ENCODE assay signal across 8 cellular contexts in genomic region chr7:123533929-123534382, GRCh38. TPM values are rescaled to one million over a fixed set of nuclear protein-coding genes. Genes with fewer than 3 reads are reported as not detected.
A peak's percentile ranks its signal among the peaks of the same experiment; 100 is the strongest.
DNase-seq lines count a peak whose midpoint lies in the region; ATAC-seq and TF ChIP-seq lines count a peak whose summit lies in the region.

No MANE protein-coding gene starts in this region.

- H3K4me1 Mint-ChIP-seq in activated naive CD4-positive, alpha-beta T cell treated with anti-CD3 and anti-CD28 coated beads, Interleukin-2, amount 10 ng/mL, durations not matched to agents 7 days and 5 days = peaks cover 25% of the 10 kb centered on the region

- H3K9me3 Mint-ChIP-seq in activated naive CD4-positive, alpha-beta T cell treated with anti-CD3 and anti-CD28 coated beads, Interleukin-2, amount 10 ng/mL, durations not matched to agents 7 days and 5 days = no peaks in the 10 kb centered on the region

- peak overlapping the region in 4 of 11 experiments; percentile 28 to 68 (median 52); a peak in 6 of 22 replicates for H3K9ac ChIP-seq in BLaER1 treated with 17β-estradiol and CSF1 and Interleukin-3, amounts not matched to agents 10 nM and 100 nM
- H3K9ac ChIP-seq in iPS-20b (ENCODE audit: low read depth, low read length) = peak overlapping the region; percentile 19; the same call in 1 of the 2 replicates

- H3K4me2 ChIP-seq in BLaER1 treated with 17β-estradiol and CSF1 and Interleukin-3, amounts not matched to agents 10 nM and 100 nM = peak overlapping the region; percentile 87 to 97 (median 95)

- peaks cover 0 to 5% (median 0%) of the 10 kb centered on the region in 11 experiments; a peak in 1 of 22 replicates for H4K20me1 ChIP-seq in BLaER1 treated with 17β-estradiol and CSF1 and Interleukin-3, amounts not matched to agents 10 nM and 100 nM

- TF ChIP-seq CTCF in thoracic aorta (IDR thresholded peaks at IDR 0.05) = no peak

- DNase-seq in activated naive CD4-positive, alpha-beta T cell treated with anti-CD3 and anti-CD28 coated beads, Interleukin-2, amount 10 ng/mL, durations not matched to agents 7 days and 5 days = no peak
- DNase-seq in thoracic aorta (ENCODE audit: low spot score) (no peak), RKO (ENCODE audit: low spot score) (no peak), HT-29 (ENCODE audit: low spot score) (no peak)

- CTCF ChIA-PET in activated naive CD4-positive, alpha-beta T cell treated with anti-CD3 and anti-CD28 coated beads, Interleukin-2, amount 10 ng/mL, durations not matched to agents 7 days and 5 days (lab: Charles Lee) = interaction anchor here (0.9 kb wide), 1 partner anchor 39 kb away, joined by 3 read pairs; no protein-coding TSS in a partner anchor

- H3K36me3 ChIP-seq in BLaER1 treated with 17β-estradiol and CSF1 and Interleukin-3, amounts not matched to agents 10 nM and 100 nM = peaks cover 0 to under 1% (median 0%) of the 10 kb centered on the region in 11 experiments; a peak in 1 of 22 replicates
- no peaks in the 10 kb centered on the region for H3K36me3 ChIP-seq in iPS-20b (ENCODE audit: insufficient read depth, low read depth, low read length)
- H3K36me3 ChIP-seq in thoracic aorta = no peaks in the 10 kb centered on the region

- peak overlapping the region in 1 of 11 experiments; percentile 83; a peak in 1 of 22 replicates for H3K27ac ChIP-seq in BLaER1 treated with 17β-estradiol and CSF1 and Interleukin-3, amounts not matched to agents 10 nM and 100 nM
- H3K27ac ChIP-seq in iPS-20b (ENCODE audit: low read length) (no peak overlapping the region), thoracic aorta (peak overlapping the region in 1 of 2 donors; percentile 43)

- peaks cover 11 to 21% (median 12%) of the 10 kb centered on the region in 10 experiments; a peak in 19 of 20 replicates for H3K4me1 ChIP-seq in BLaER1 treated with 17β-estradiol and CSF1 and Interleukin-3, amounts not matched to agents 10 nM and 100 nM
- peaks cover 3% of the 10 kb centered on the region; the same call in 1 of the 2 replicates for H3K4me1 ChIP-seq in iPS-20b (ENCODE audit: insufficient read depth, low read length)
- peaks cover 2 to 9% of the 10 kb centered on the region in 2 donors for H3K4me1 ChIP-seq in thoracic aorta (ENCODE audit: control insufficient read depth in 1 of 2, low read depth in 2 of 2)

- H3K27ac Mint-ChIP-seq in activated naive CD4-positive, alpha-beta T cell treated with anti-CD3 and anti-CD28 coated beads, Interleukin-2, amount 10 ng/mL, durations not matched to agents 7 days and 5 days = no peak overlapping the region

- H3K9me3 ChIP-seq in BLaER1 treated with 17β-estradiol and CSF1 and Interleukin-3, amounts not matched to agents 10 nM and 100 nM (replicated peaks in 1 of 11) = no peaks in the 10 kb centered on the region
- H3K9me3 ChIP-seq in iPS-20b (ENCODE audit: insufficient read depth, low read depth, low read length) (no peaks in the 10 kb centered on the region), thoracic aorta (no peaks in the 10 kb centered on the region)

- peak overlapping the region; percentile 57 to 75 (median 62) for H3K4me3 ChIP-seq in BLaER1 treated with 17β-estradiol and CSF1 and Interleukin-3, amounts not matched to agents 10 nM and 100 nM
- peak overlapping the region; percentile 84 for H3K4me3 ChIP-seq in iPS-20b (ENCODE audit: low read length)
- peak overlapping the region; percentile 83 for H3K4me3 ChIP-seq in thoracic aorta

- H3K27me3 ChIP-seq in BLaER1 treated with 17β-estradiol and CSF1 and Interleukin-3, amounts not matched to agents 10 nM and 100 nM = peaks cover 25 to 34% (median 30%) of the 10 kb centered on the region in 11 experiments
- H3K27me3 ChIP-seq in iPS-20b (ENCODE audit: insufficient read depth, low read length) = peaks cover 13% of the 10 kb centered on the region
- no peaks in the 10 kb centered on the region for H3K27me3 ChIP-seq in thoracic aorta (replicated peaks; ENCODE audit: insufficient read depth)

- no peaks in the 10 kb centered on the region for H3K36me3 Mint-ChIP-seq in activated naive CD4-positive, alpha-beta T cell treated with anti-CD3 and anti-CD28 coated beads, Interleukin-2, amount 10 ng/mL, durations not matched to agents 7 days and 5 days

- H3K4me3 Mint-ChIP-seq in activated naive CD4-positive, alpha-beta T cell treated with anti-CD3 and anti-CD28 coated beads, Interleukin-2, amount 10 ng/mL, durations not matched to agents 7 days and 5 days = peak overlapping the region; percentile 82

- H3K27me3 Mint-ChIP-seq in activated naive CD4-positive, alpha-beta T cell treated with anti-CD3 and anti-CD28 coated beads, Interleukin-2, amount 10 ng/mL, durations not matched to agents 7 days and 5 days = peaks cover 41% of the 10 kb centered on the region

- ATAC-seq in GM19351 (IDR thresholded peaks at IDR 0.05; ENCODE audit: unreplicated experiment) = peak; percentile 12
- peak; percentile 17 for ATAC-seq in HG03432 (IDR thresholded peaks at IDR 0.05; ENCODE audit: unreplicated experiment)
- ATAC-seq in thoracic aorta (ENCODE audit: insufficient number of reproducible peaks, low FRiP score, low read depth) = no peak

RNA-seq across cellular contexts. Expression of gene IQUB, which starts 0.4 kb away (rescaled TPM):
- total RNA-seq in thoracic aorta = 1 to 10 TPM in 1 of 2 donors, under 1 TPM in 1; 0.21 to 1.4 TPM
- 0.05 and 0.50 TPM in 2 replicates for total RNA-seq in HT-29 (2014; rRNA removed; shearing (Covaris generic))

RNA-seq across cellular contexts. Expression of gene NDUFA5, which starts 23.7 kb away (rescaled TPM):
- total RNA-seq in thoracic aorta = 10 to 100 TPM; 23.8 to 55.0 TPM
- 16.3 and 19.2 TPM in 2 replicates for total RNA-seq in HT-29 (2014; rRNA removed; shearing (Covaris generic))
